ENCODE assay signal across 9 cellular contexts in the genomic region with DNA sequence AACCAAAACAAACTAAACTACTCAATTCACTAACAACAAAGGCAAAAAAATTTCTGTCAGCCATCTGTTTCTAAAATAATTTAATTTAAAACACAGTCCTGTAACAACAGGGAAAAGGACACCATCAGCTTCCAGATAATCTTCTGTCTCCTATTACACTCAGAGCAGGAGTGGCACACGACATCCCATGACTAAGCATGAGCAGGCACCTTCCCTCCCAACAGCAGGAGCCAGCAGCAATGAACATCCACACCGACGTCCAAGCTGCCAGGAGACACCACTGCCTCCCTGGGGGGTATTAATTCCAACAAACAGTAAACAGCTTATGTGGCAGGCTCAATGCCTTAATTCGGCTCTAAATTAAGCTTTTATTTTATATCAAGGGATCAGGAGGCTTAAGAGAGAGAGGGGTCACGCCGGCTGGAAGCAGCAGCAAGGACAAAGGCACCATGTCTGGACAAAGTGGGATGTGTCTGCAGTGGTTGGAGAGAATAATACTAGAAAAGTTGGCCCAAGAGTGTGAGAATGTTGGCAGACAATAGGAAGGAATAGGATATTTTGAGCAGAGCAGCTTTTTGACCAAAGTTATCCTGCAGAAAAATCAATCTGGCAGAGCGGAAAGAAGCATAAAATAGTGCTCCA. TPM values are rescaled to one million over a fixed set of nuclear protein-coding genes. Genes with fewer than 3 reads are reported as not detected.
A peak's percentile ranks its signal among the peaks of the same experiment; 100 is the strongest.
DNase-seq lines count a peak whose midpoint lies in the region; ATAC-seq and TF ChIP-seq lines count a peak whose summit lies in the region.
"Had no signal": no experiment of that assay in that cellular context is flagged by ENCODE, and none has a peak within 500 bp of the region (broad histone marks: within the 10 kb centered on the region; RNA-seq: fewer than 3 reads in every experiment).

No MANE protein-coding gene starts in this region.

- no peaks in the 10 kb centered on the region for H3K4me1 Mint-ChIP-seq in activated T-cell treated with anti-CD3 and anti-CD28 coated beads, Interleukin-2, amount 50 U/mL, for 4 hours (ENCODE audit: low read depth)

- no peaks in the 10 kb centered on the region for H3K9me3 Mint-ChIP-seq in activated T-cell treated with anti-CD3 and anti-CD28 coated beads, Interleukin-2, amount 50 U/mL, for 4 hours
- H3K9me3 Mint-ChIP-seq: T-helper 1 cell treated with Interleukin-12 subunit alpha and Interleukin-12 subunit beta and Interleukin-4 antibody, amounts not matched to agents 30 μg/mL and 1 μg/mL, for 36 hours had no signal

- H3K4me3 ChIP-seq in choroid plexus epithelial cell (ENCODE audit: low read depth, low read length): no peak overlapping the region
- no peak overlapping the region for H3K4me3 ChIP-seq in mucosa of descending colon

- no peaks in the 10 kb centered on the region for H3K4me1 ChIP-seq in mucosa of descending colon (ENCODE audit: low read depth)

- TF ChIP-seq CTCF in choroid plexus epithelial cell (conservative IDR thresholded peaks at IDR 0.05; ENCODE audit: low read depth, low read length): no peak
- no peak for TF ChIP-seq CTCF in mucosa of descending colon (IDR thresholded peaks at IDR 0.05)

- H3K4me3 Mint-ChIP-seq in activated T-cell treated with anti-CD3 and anti-CD28 coated beads, Interleukin-2, amount 50 U/mL, for 4 hours: no peak overlapping the region
- H3K4me3 Mint-ChIP-seq: T-helper 1 cell treated with Interleukin-12 subunit alpha and Interleukin-12 subunit beta and Interleukin-4 antibody, amounts not matched to agents 30 μg/mL and 1 μg/mL, for 36 hours had no signal

- ATAC-seq in mucosa of descending colon (peak; percentile 28), HG02759 (IDR thresholded peaks at IDR 0.05; ENCODE audit: unreplicated experiment) (no peak)
- ATAC-seq in activated T-cell treated with anti-CD3 and anti-CD28 coated beads, Interleukin-2, amount 50 U/mL, for 4 hours: no peak

- no peaks in the 10 kb centered on the region for H3K36me3 Mint-ChIP-seq in activated T-cell treated with anti-CD3 and anti-CD28 coated beads, Interleukin-2, amount 50 U/mL, for 4 hours (ENCODE audit: insufficient read depth)

- peak; percentile 90 for DNase-seq in DMS 273 (lab: John Stamatoyannopoulos, UW; ENCODE audit: unreplicated experiment)
- DNase-seq in NCI-H2227 (lab: John Stamatoyannopoulos, UW; ENCODE audit: unreplicated experiment): peak; percentile 33
- peak; percentile 77 for DNase-seq in choroid plexus epithelial cell (ENCODE audit: low read depth)
- no peak for DNase-seq in mucosa of descending colon
- no peak for DNase-seq in activated T-cell treated with anti-CD3 and anti-CD28 coated beads, Interleukin-2, amount 50 U/mL, for 48 hours
- DNase-seq in activated T-cell treated with anti-CD3 and anti-CD28 coated beads, Interleukin-2, amount 50 U/mL, for 4 hours: no peak
- DNase-seq in T-helper 1 cell: no peak

- H3K36me3 ChIP-seq in mucosa of descending colon (ENCODE audit: low read depth): no peaks in the 10 kb centered on the region

- intact Hi-C loops in mucosa of descending colon (cut with DNase I, micrococcal nuclease): no loop called here

- peaks cover 3% of the 10 kb centered on the region for H3K27me3 Mint-ChIP-seq in activated T-cell treated with anti-CD3 and anti-CD28 coated beads, Interleukin-2, amount 50 U/mL, for 4 hours (ENCODE audit: low read depth)

- no peaks in the 10 kb centered on the region for H3K9me3 ChIP-seq in mucosa of descending colon

RNA-seq across cellular contexts. Expression of a gene that starts 45.6 kb away (rescaled TPM):
- total RNA-seq in mucosa of descending colon: 1 to 10 TPM; 2.0 to 4.2 (median 2.1) TPM
- total RNA-seq in activated T-cell treated with anti-CD3 and anti-CD28 coated beads, Interleukin-2, amount 50 U/mL, for 4 hours: under 1 TPM; 0.27 to 0.53 (median 0.46) TPM

Comparison
In these comparisons a context has a peak if more than half of its experiments do, and no peak if none do; other contexts are left out.
1. DNase-seq: peak in DMS 273 (single experiment), NCI-H2227 (single experiment) and choroid plexus epithelial cell (single experiment); none in mucosa of descending colon (0 of 3), activated T-cell treated with anti-CD3 and anti-CD28 coated beads, Interleukin-2, amount 50 U/mL, for 48 hours (0 of 2), activated T-cell treated with anti-CD3 and anti-CD28 coated beads, Interleukin-2, amount 50 U/mL, for 4 hours (single experiment) and T-helper 1 cell (0 of 5).